In genomic region chrX:118603981-118604380, GRCh38 we compare ENCODE assay signal across 8 cellular contexts.
A peak's percentile ranks its signal among the peaks of the same experiment; 100 is the strongest.
DNase-seq lines count a peak whose midpoint lies in the region; ATAC-seq and FAIRE-seq lines count a peak whose summit lies in the region.

No MANE protein-coding gene starts in this region.

- H3K27me3 Mint-ChIP-seq in activated T-helper 17 cell treated with anti-CD3 and anti-CD28 coated beads, Interleukin-2, amount 50 U/mL, for 72 hours: no peaks in the 10 kb centered on the region

- DNase-seq in GM04504 (ENCODE audit: low read depth) (peak; percentile 26), NCI-H774 (lab: John Stamatoyannopoulos, UW) (peak; percentile 83), frontal cortex (ENCODE audit: low spot score in 2 of 2) (peak in 1 of 2 donors; percentile 7), nucleus accumbens (lab: John Stamatoyannopoulos, UW) (peak in 40 of 56 donors; percentile 0 to 45 (median 12))

- peak overlapping the region; percentile 0 for H3K4me3 Mint-ChIP-seq in activated T-helper 17 cell treated with anti-CD3 and anti-CD28 coated beads, Interleukin-2, amount 50 U/mL, for 72 hours

- FAIRE-seq in frontal cortex (lab: Jason Lieb, UNC): peak; percentile 65

- peak; percentile 70 for ATAC-seq in HG03135 (IDR thresholded peaks at IDR 0.05; ENCODE audit: unreplicated experiment)
- peak; percentile 32 for ATAC-seq in activated T-helper 17 cell treated with anti-CD3 and anti-CD28 coated beads, Interleukin-2, amount 50 U/mL, for 72 hours (replicated peaks)
- no peak for ATAC-seq in GM21526 (IDR thresholded peaks at IDR 0.05; ENCODE audit: low FRiP score, unreplicated experiment)
- ATAC-seq in HG03469 (IDR thresholded peaks at IDR 0.05; ENCODE audit: unreplicated experiment): no peak

- peak overlapping the region; percentile 25 for H3K27ac Mint-ChIP-seq in activated T-helper 17 cell treated with anti-CD3 and anti-CD28 coated beads, Interleukin-2, amount 50 U/mL, for 72 hours

- H3K36me3 Mint-ChIP-seq in activated T-helper 17 cell treated with anti-CD3 and anti-CD28 coated beads, Interleukin-2, amount 50 U/mL, for 72 hours (ENCODE audit: low read depth): peaks cover 75% of the 10 kb centered on the region

- peaks cover 13% of the 10 kb centered on the region for H3K4me1 Mint-ChIP-seq in activated T-helper 17 cell treated with anti-CD3 and anti-CD28 coated beads, Interleukin-2, amount 50 U/mL, for 72 hours

- H3K9me3 Mint-ChIP-seq in activated T-helper 17 cell treated with anti-CD3 and anti-CD28 coated beads, Interleukin-2, amount 50 U/mL, for 72 hours: no peaks in the 10 kb centered on the region

Comparison
In these comparisons a context has a peak if more than half of its experiments do, and no peak if none do; other contexts are left out.
1. ATAC-seq: peak in HG03135 (single experiment) and activated T-helper 17 cell treated with anti-CD3 and anti-CD28 coated beads, Interleukin-2, amount 50 U/mL, for 72 hours (single experiment); none in GM21526 (single experiment) and HG03469 (single experiment).